Comparison of ENCODE assay signal across 8 cellular contexts in genomic region chr2:46298272-46298521, GRCh38. TPM values are rescaled to one million over a fixed set of nuclear protein-coding genes. Genes with fewer than 3 reads are reported as not detected.
DNase-seq lines count a peak whose midpoint lies in the region; ATAC-seq and TF ChIP-seq lines count a peak whose summit lies in the region.

No MANE protein-coding gene starts in this region.

- ATAC-seq in HG03095 (IDR thresholded peaks at IDR 0.05; ENCODE audit: unreplicated experiment) = no peak

- H2AFZ ChIP-seq in SK-N-SH (ENCODE audit: low read depth) (peak overlapping the region; percentile 31; the same call in 1 of the 2 replicates), neuron (ENCODE audit: low read depth, low read length) (peak overlapping the region; percentile 85)

- POLR2A ChIA-PET in BJ (lab: Charles Lee) = no interaction called here
- POLR2A ChIA-PET in SK-N-SH (lab: Yijun Ruan, JAX) = interaction anchor here (1.1 to 4.4 kb wide), 9 partner anchors 21 to 235 kb away, joined by 3 to 97 read pairs (median 8); no protein-coding TSS in a partner anchor

- peaks cover 47% of the 10 kb centered on the region for H4K20me1 ChIP-seq in SK-N-SH (ENCODE audit: insufficient read depth)

- CTCF ChIA-PET in BJ (lab: Yijun Ruan, JAX) (interaction anchor here (1.0 to 3.8 kb wide), 4 partner anchors 68 to 306 kb away, joined by 3 to 28 read pairs (median 8); no protein-coding TSS in a partner anchor), SK-N-SH (lab: Yijun Ruan, JAX) (interaction anchor here (0.7 to 8.7 kb wide), 18 partner anchors 15 to 320 kb away, joined by 3 to 57 read pairs (median 5); no protein-coding TSS in a partner anchor)

- peak overlapping the region; percentile 88 for H3K9ac ChIP-seq in SK-N-SH

- no peak for TF ChIP-seq RAD21 in SK-N-SH (IDR thresholded peaks at IDR 0.05; ENCODE audit: low read length)

- no peak for DNase-seq in BJ (ENCODE audit: low read depth)
- no peak for DNase-seq in SK-N-SH
- no peak for DNase-seq in epithelial cell of proximal tubule (ENCODE audit: low read depth)
- no peak for DNase-seq in HPDE6-E6E7 (ENCODE audit: extremely low spot score)
- no peak for DNase-seq in NCI-H1048 (lab: John Stamatoyannopoulos, UW)
- no peak for DNase-seq in RPMI8226

- no peak for TF ChIP-seq EP300 in SK-N-SH (IDR thresholded peaks at IDR 0.05; ENCODE audit: borderline replicate concordance in 1 of 2, low read depth in 1 of 2, low read length in 1 of 2)

- peak overlapping the region; percentile 96 for H3K4me2 ChIP-seq in SK-N-SH

- H3K36me3 ChIP-seq in BJ (ENCODE audit: control insufficient read depth, insufficient read depth, low read length) (no peaks in the 10 kb centered on the region), SK-N-SH (replicated peaks in 1 of 2; ENCODE audit: control insufficient read depth in 1 of 2, insufficient read depth in 2 of 2, low read length in 1 of 2) (no peaks in the 10 kb centered on the region), neuron (ENCODE audit: insufficient read depth, low read length) (no peaks in the 10 kb centered on the region)

- no peaks in the 10 kb centered on the region for H3K9me2 ChIP-seq in SK-N-SH

- H3K79me2 ChIP-seq in SK-N-SH (ENCODE audit: insufficient read depth) = peaks cover 59% of the 10 kb centered on the region

- H3K27me3 ChIP-seq in BJ (ENCODE audit: control insufficient read depth, insufficient read depth, low read length) = no peaks in the 10 kb centered on the region
- H3K27me3 ChIP-seq in SK-N-SH (ENCODE audit: insufficient read depth) = no peaks in the 10 kb centered on the region
- peaks cover 61% of the 10 kb centered on the region for H3K27me3 ChIP-seq in neuron (ENCODE audit: insufficient read depth, low read length)

- TF ChIP-seq CTCF in BJ (IDR thresholded peaks at IDR 0.05; ENCODE audit: insufficient read depth, low read depth, low read length) (no peak), SK-N-SH (IDR thresholded peaks at IDR 0.05) (no peak), epithelial cell of proximal tubule (conservative IDR thresholded peaks at IDR 0.05; ENCODE audit: low read depth, low read length) (no peak)

- peak overlapping the region; percentile 71 to 96 for H3K27ac ChIP-seq in SK-N-SH (ENCODE audit: low read depth in 2 of 2, low read length in 1 of 2)

- peak overlapping the region; percentile 93 for H3K4me3 ChIP-seq in BJ (ENCODE audit: low read depth, low read length)
- peak overlapping the region; percentile 96 to 98 for H3K4me3 ChIP-seq in SK-N-SH (ENCODE audit: low read depth in 2 of 2, low read length in 1 of 2)
- peak overlapping the region; percentile 96 for H3K4me3 ChIP-seq in epithelial cell of proximal tubule (ENCODE audit: low read depth, low read length)
- H3K4me3 ChIP-seq in neuron (ENCODE audit: low read length) = no peak overlapping the region

- H3K9me3 ChIP-seq in SK-N-SH (no peaks in the 10 kb centered on the region), neuron (ENCODE audit: low read length) (no peaks in the 10 kb centered on the region)

- WGBS in SK-N-SH (ENCODE audit: low lambda C conversion rate) = 2% methylated on average over 6 of the region's 19 CpGs

- H3K4me1 ChIP-seq in SK-N-SH (ENCODE audit: control insufficient read depth in 1 of 2, insufficient read depth in 2 of 2, low read depth in 1 of 2, low read length in 1 of 2) (peaks cover 7 to 30% of the 10 kb centered on the region in 2 experiments; a peak in 2 of 4 replicates), neuron (ENCODE audit: insufficient read depth, low read length) (peaks cover 27% of the 10 kb centered on the region)

- no peaks in the 10 kb centered on the region for H3F3A ChIP-seq in SK-N-SH (replicated peaks; ENCODE audit: insufficient read depth)

TF ChIP-seq in SK-N-SH, 30 proteins besides CTCF, POLR2A, EP300 and RAD21:
- no peak for TF ChIP-seq POLR2AphosphoS5 (IDR thresholded peaks at IDR 0.05; ENCODE audit: low read depth, low read length)
- TF ChIP-seq MAX (IDR thresholded peaks at IDR 0.05; ENCODE audit: low read depth) = no peak
- TF ChIP-seq FOXM1 (IDR thresholded peaks at IDR 0.05; ENCODE audit: low read depth) = 0 out of 2 replicates have a peak, but pooled peaks have one; percentile 5
- no peak for TF ChIP-seq ZBTB33 (IDR thresholded peaks at IDR 0.05; ENCODE audit: borderline replicate concordance, low read depth)
- no peak for TF ChIP-seq NRF1 (IDR thresholded peaks at IDR 0.05; ENCODE audit: low read depth, low read length)
- no peak for TF ChIP-seq RFX5 (IDR thresholded peaks at IDR 0.05; ENCODE audit: low read length)
- no peak for TF ChIP-seq ELF1 (IDR thresholded peaks at IDR 0.05)
- no peak for TF ChIP-seq USF1 (IDR thresholded peaks at IDR 0.05; ENCODE audit: borderline replicate concordance, low read depth)
- no peak for TF ChIP-seq YY1 (IDR thresholded peaks at IDR 0.05; ENCODE audit: low read depth)
TF ChIP-seq in SK-N-SH: peak in this region for 1.

RNA-seq across cellular contexts. Expression of gene EPAS1, which starts 1.0 kb away (rescaled TPM):
- polyA plus RNA-seq in BJ (2011; rRNA removed) (312 and 531 TPM in 2 replicates), SK-N-SH (2012; rRNA removed) (69.2 and 92.2 TPM in 2 replicates)
- polyA minus RNA-seq in BJ (2011; rRNA and poly(A)+ RNA removed) = 229 and 279 TPM in 2 replicates
- polyA plus RNA-seq in SK-N-SH (2012; cell fraction: cytosol; rRNA removed) = 66.4 and 74.6 TPM in 2 replicates
- 83.4 and 100 TPM in 2 replicates for polyA plus RNA-seq in SK-N-SH (2012; cell fraction: nucleus; rRNA removed)
- 33.8 and 75.7 TPM in 2 replicates for total RNA-seq in epithelial cell of proximal tubule
